In the genomic region with DNA sequence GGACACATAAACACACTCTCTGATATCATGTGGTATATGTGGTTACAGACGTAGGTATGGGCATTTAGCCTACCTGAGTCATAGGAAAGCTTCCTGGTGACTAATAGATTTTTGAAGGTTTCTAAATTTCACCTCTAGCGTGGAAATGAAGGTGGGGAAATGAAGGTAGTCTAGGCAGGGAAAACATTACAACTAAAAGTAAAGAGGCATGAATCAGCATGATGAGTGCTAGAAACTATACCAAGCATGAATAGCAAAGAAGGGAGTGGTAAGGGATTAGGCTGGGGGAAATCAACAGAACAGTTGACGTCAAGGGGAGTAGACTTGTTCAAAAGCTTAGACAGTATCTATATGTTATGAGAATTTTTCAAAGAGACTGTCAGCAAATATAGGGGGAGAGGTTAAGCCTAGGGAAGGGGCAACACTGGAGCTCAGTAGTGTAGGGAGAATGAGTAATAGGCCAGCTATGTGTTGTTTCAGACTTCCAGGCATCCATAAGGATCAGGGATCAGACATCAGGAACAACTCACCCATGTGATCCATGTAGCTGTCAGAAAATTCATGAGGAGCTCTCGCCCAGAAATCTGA, we compare ENCODE assay signal across 1 cellular context.
TF ChIP-seq lines count a peak whose summit lies in the region.

No MANE protein-coding gene starts in this region.

TF ChIP-seq in SK-N-SH treated with all-trans-retinoic acid at 6 μM for 48 hours, 23 proteins besides CTCF, POLR2A, EP300 and RAD21 (continued from another document):
- TF ChIP-seq CSRNP3 (CRISPR knock-in tag; IDR thresholded peaks at IDR 0.05) (no peak), CREB5 (CRISPR knock-in tag; IDR thresholded peaks at IDR 0.05; ENCODE audit: low read depth) (no peak), BACH2 (CRISPR knock-in tag; IDR thresholded peaks at IDR 0.05; ENCODE audit: borderline replicate concordance) (no peak), GLIS3 (CRISPR knock-in tag; IDR thresholded peaks at IDR 0.05) (no peak), CSDC2 (CRISPR knock-in tag; IDR thresholded peaks at IDR 0.05) (no peak), PPARA (CRISPR knock-in tag; IDR thresholded peaks at IDR 0.05; ENCODE audit: borderline replicate concordance) (no peak), TCF4 (CRISPR knock-in tag; IDR thresholded peaks at IDR 0.05; ENCODE audit: borderline replicate concordance) (no peak), TOX (CRISPR knock-in tag; IDR thresholded peaks at IDR 0.05; ENCODE audit: borderline replicate concordance) (no peak), ISL1 (CRISPR knock-in tag; IDR thresholded peaks at IDR 0.05) (no peak), ZC3H10 (CRISPR knock-in tag; IDR thresholded peaks at IDR 0.05) (no peak), ARNTL (CRISPR knock-in tag; IDR thresholded peaks at IDR 0.05; ENCODE audit: borderline replicate concordance, low read depth) (no peak), OSR1 (CRISPR knock-in tag; IDR thresholded peaks at IDR 0.05) (no peak), RARB (CRISPR knock-in tag; IDR thresholded peaks at IDR 0.05) (no peak)
- TF ChIP-seq, protein P1, sequence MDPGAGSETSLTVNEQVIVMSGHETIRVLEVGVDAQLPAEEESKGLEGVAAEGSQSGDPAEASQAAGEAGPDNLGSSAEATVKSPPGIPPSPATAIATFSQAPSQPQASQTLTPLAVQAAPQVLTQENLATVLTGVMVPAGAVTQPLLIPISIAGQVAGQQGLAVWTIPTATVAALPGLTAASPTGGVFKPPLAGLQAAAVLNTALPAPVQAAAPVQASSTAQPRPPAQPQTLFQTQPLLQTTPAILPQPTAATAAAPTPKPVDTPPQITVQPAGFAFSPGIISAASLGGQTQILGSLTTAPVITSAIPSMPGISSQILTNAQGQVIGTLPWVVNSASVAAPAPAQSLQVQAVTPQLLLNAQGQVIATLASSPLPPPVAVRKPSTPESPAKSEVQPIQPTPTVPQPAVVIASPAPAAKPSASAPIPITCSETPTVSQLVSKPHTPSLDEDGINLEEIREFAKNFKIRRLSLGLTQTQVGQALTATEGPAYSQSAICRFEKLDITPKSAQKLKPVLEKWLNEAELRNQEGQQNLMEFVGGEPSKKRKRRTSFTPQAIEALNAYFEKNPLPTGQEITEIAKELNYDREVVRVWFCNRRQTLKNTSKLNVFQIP (CRISPR knock-in tag; IDR thresholded peaks at IDR 0.05; ENCODE audit: borderline replicate concordance, low read depth) = no peak
